In genomic region chr3:50121416-50122032, GRCh38 we compare ENCODE assay signal across 8 cellular contexts. TPM values are rescaled to one million over a fixed set of nuclear protein-coding genes. Genes with fewer than 3 reads are reported as not detected.
DNase-seq lines count a peak whose midpoint lies in the region; ATAC-seq and TF ChIP-seq lines count a peak whose summit lies in the region.

No MANE protein-coding gene starts in this region.

- H2AFZ ChIP-seq in OCI-LY3 (ENCODE audit: low read depth, low read length) (no peak overlapping the region), fibroblast of lung (ENCODE audit: low read length) (no peak overlapping the region), neural progenitor cell (replicated peaks) (no peak overlapping the region)

- H3F3A ChIP-seq in neural progenitor cell (ENCODE audit: low read depth): peaks cover 43% of the 10 kb centered on the region

- TF ChIP-seq CTCF in OCI-LY3 (IDR thresholded peaks at IDR 0.05; ENCODE audit: low read depth, low read length): peak; percentile 95
- TF ChIP-seq CTCF in fibroblast of lung (conservative IDR thresholded peaks at IDR 0.05 in 1 of 2, IDR thresholded peaks at IDR 0.05 in 1 of 2; ENCODE audit: low read depth in 1 of 2, low read length in 2 of 2): peak; percentile 68 to 77
- TF ChIP-seq CTCF in neural progenitor cell (IDR thresholded peaks at IDR 0.05): peak; percentile 93
- peak in 5 of 7 experiments; percentile 67 to 95 (median 91) for TF ChIP-seq CTCF in stomach (IDR thresholded peaks at IDR 0.05)

- H3K9me3 Mint-ChIP-seq in neural progenitor cell: no peaks in the 10 kb centered on the region

- intact Hi-C loops in stomach (cut with DNase I; ENCODE audit: low total_unique reads): loop anchor here (5.0 kb wide), 1 partner anchor 66 kb away; no protein-coding TSS in a partner anchor

- peaks cover 26% of the 10 kb centered on the region for H3K4me1 Mint-ChIP-seq in neural progenitor cell

- no peak overlapping the region for H3K4me3 Mint-ChIP-seq in neural progenitor cell

- H3K79me2 ChIP-seq in OCI-LY3 (ENCODE audit: low read length) (no peaks in the 10 kb centered on the region), fibroblast of lung (ENCODE audit: control insufficient read depth, insufficient read depth, low read length) (no peaks in the 10 kb centered on the region), neural progenitor cell (ENCODE audit: low read depth) (no peaks in the 10 kb centered on the region)

- DNase-seq in NCI-H1436 (lab: John Stamatoyannopoulos, UW) (peak; percentile 41), NCI-H1436 treated with DMSO at 0.1 percent for 48 hours (lab: John Stamatoyannopoulos, UW) (no peak), activated T-cell treated with anti-CD3 and anti-CD28 coated beads for 48 hours (ENCODE audit: low read depth) (peak; percentile 61), fibroblast of lung (ENCODE audit: low read depth in 2 of 2) (peak; percentile 69 to 83), neural progenitor cell (ENCODE audit: low spot score) (peak; percentile 85), stomach (peak; percentile 81)

- H3K36me3 Mint-ChIP-seq in neural progenitor cell: peaks cover 17% of the 10 kb centered on the region

- H3K36me3 ChIP-seq in OCI-LY3 (replicated peaks; ENCODE audit: low read depth, low read length) (peaks cover 28% of the 10 kb centered on the region), fibroblast of lung (ENCODE audit: control insufficient read depth, insufficient read depth, low read length) (peaks cover 28% of the 10 kb centered on the region), neural progenitor cell (peaks cover 6% of the 10 kb centered on the region), stomach (peaks cover 42 to 61% (median 49%) of the 10 kb centered on the region in 4 donors)

- H3K4me2 ChIP-seq in OCI-LY3 (ENCODE audit: low read length) (no peak overlapping the region), fibroblast of lung (ENCODE audit: extremely low read depth, insufficient read depth, low read length) (no peak overlapping the region), neural progenitor cell (no peak overlapping the region)

- H3K27me3 Mint-ChIP-seq in neural progenitor cell (ENCODE audit: insufficient read depth, low read depth): peaks cover 2% of the 10 kb centered on the region

- no peak overlapping the region for H3K27ac Mint-ChIP-seq in neural progenitor cell

- TF ChIP-seq EP300 in stomach (IDR thresholded peaks at IDR 0.05): no peak

- H3K27ac ChIP-seq in OCI-LY3 (ENCODE audit: low read length) (no peak overlapping the region), fibroblast of lung (ENCODE audit: insufficient read depth, low read length) (no peak overlapping the region), neural progenitor cell (no peak overlapping the region), stomach (no peak overlapping the region)

- H3K4me3 ChIP-seq in OCI-LY3 (ENCODE audit: low read length) (no peak overlapping the region), fibroblast of lung (replicated peaks in 1 of 4; ENCODE audit: control extremely low read depth in 1 of 4, insufficient read depth in 1 of 4, low read depth in 3 of 4, low read length in 4 of 4) (no peak overlapping the region), neural progenitor cell (no peak overlapping the region), stomach (no peak overlapping the region)

- no peaks in the 10 kb centered on the region for H3K4me1 ChIP-seq in OCI-LY3 (ENCODE audit: low read length)
- H3K4me1 ChIP-seq in fibroblast of lung (ENCODE audit: control insufficient read depth, extremely low read depth, insufficient read depth, low read length): peaks cover 9% of the 10 kb centered on the region
- peaks cover 29% of the 10 kb centered on the region for H3K4me1 ChIP-seq in neural progenitor cell
- peaks cover 16 to 55% (median 47%) of the 10 kb centered on the region in 4 donors for H3K4me1 ChIP-seq in stomach

- peak; percentile 56 for ATAC-seq in HG03354 (IDR thresholded peaks at IDR 0.05; ENCODE audit: poor library complexity, severe bottlenecking, unreplicated experiment)

- TF ChIP-seq POLR2A in stomach (IDR thresholded peaks at IDR 0.05): no peak

- 26 to 33% (median 28%) methylated on average over 9 to 11 of the region's 11 CpGs for WGBS in stomach, 5 donors

- H4K20me1 ChIP-seq in OCI-LY3 (ENCODE audit: insufficient read depth, low read length) (no peaks in the 10 kb centered on the region), fibroblast of lung (ENCODE audit: control insufficient read depth, extremely low read depth, insufficient read depth, low read length) (no peaks in the 10 kb centered on the region), neural progenitor cell (ENCODE audit: low read depth) (peaks cover 12% of the 10 kb centered on the region)

- H3K9me3 ChIP-seq in OCI-LY3 (ENCODE audit: insufficient read depth, low read length) (no peaks in the 10 kb centered on the region), fibroblast of lung (ENCODE audit: control insufficient read depth, insufficient read depth, low read depth, low read length) (no peaks in the 10 kb centered on the region), neural progenitor cell (ENCODE audit: low read depth) (no peaks in the 10 kb centered on the region), stomach (no peaks in the 10 kb centered on the region)

- H3K27me3 ChIP-seq in OCI-LY3 (ENCODE audit: low read depth, low read length) (no peaks in the 10 kb centered on the region), fibroblast of lung (ENCODE audit: control insufficient read depth, insufficient read depth, low read length) (no peaks in the 10 kb centered on the region), neural progenitor cell (no peaks in the 10 kb centered on the region), stomach (no peaks in the 10 kb centered on the region)

- H3K9ac ChIP-seq in OCI-LY3 (ENCODE audit: low read length) (no peak overlapping the region), fibroblast of lung (ENCODE audit: insufficient read depth, low read length) (no peak overlapping the region), neural progenitor cell (no peak overlapping the region)

RNA-seq across cellular contexts. Expression of gene RBM5, which starts 32.8 kb away (rescaled TPM):
- total RNA-seq in fibroblast of lung: 156 and 174 TPM in 2 replicates
- 113 and 127 TPM in 2 replicates for polyA plus RNA-seq in fibroblast of lung
- 63.3 and 64.6 TPM in 2 replicates for polyA plus RNA-seq in fibroblast of lung (2012)
- polyA minus RNA-seq in fibroblast of lung (ENCODE audit: low replicate concordance): 66.4 and 111 TPM in 2 replicates
- 282 and 372 TPM in 2 replicates for total RNA-seq in neural progenitor cell (ENCODE audit: low replicate concordance)
- 100 to 1,000 TPM; 246 to 464 (median 290) TPM for total RNA-seq in stomach
- 10 to 100 TPM; 25.0 to 89.4 (median 30.1) TPM for polyA plus RNA-seq in stomach

RNA-seq across cellular contexts. Expression of gene SEMA3F, which starts 33.6 kb away (rescaled TPM):
- total RNA-seq in fibroblast of lung: 9.7 and 10.3 TPM in 2 replicates
- polyA plus RNA-seq in fibroblast of lung: 5.1 and 21.2 TPM in 2 replicates
- polyA plus RNA-seq in fibroblast of lung (2012): 8.0 and 18.9 TPM in 2 replicates
- 27.0 and 48.6 TPM in 2 replicates for polyA minus RNA-seq in fibroblast of lung (ENCODE audit: low replicate concordance)
- total RNA-seq in neural progenitor cell (ENCODE audit: low replicate concordance): 14.5 and 42.5 TPM in 2 replicates
- 10 to 100 TPM; 11.9 to 34.5 (median 31.2) TPM for total RNA-seq in stomach
- polyA plus RNA-seq in stomach: 10 to 100 TPM in 2 of 3 donors, 1 to 10 TPM in 1; 8.9 to 33.8 (median 14.6) TPM
